In genomic region chr9:34334337-34334824, GRCh38 we compare ENCODE assay signal across 17 cellular contexts. TPM values are rescaled to one million over a fixed set of nuclear protein-coding genes. Genes with fewer than 3 reads are reported as not detected.
A peak's percentile ranks its signal among the peaks of the same experiment; 100 is the strongest.
DNase-seq lines count a peak whose midpoint lies in the region; ATAC-seq and TF ChIP-seq lines count a peak whose summit lies in the region.
"Had no signal": no experiment of that assay in that cellular context is flagged by ENCODE, and none has a peak within 500 bp of the region (broad histone marks: within the 10 kb centered on the region; RNA-seq: fewer than 3 reads in every experiment).

No MANE protein-coding gene starts in this region.

- no peaks in the 10 kb centered on the region for H3K9me2 ChIP-seq in GM23338 (ENCODE audit: insufficient read depth)

- H3K27me3 Mint-ChIP-seq in GM23338 (ENCODE audit: insufficient read depth, low read depth, poor library complexity) (peaks cover 11% of the 10 kb centered on the region), neural progenitor cell (ENCODE audit: insufficient read depth, low read depth) (peaks cover 3% of the 10 kb centered on the region), nephron progenitor cell (ENCODE audit: low read depth, poor library complexity) (peaks cover 2% of the 10 kb centered on the region)
- H3K27me3 Mint-ChIP-seq: activated naive CD8-positive, alpha-beta T cell treated with anti-CD3 and anti-CD28 coated beads, Interleukin-2, amount 10 ng/mL, durations not matched to agents 7 days and 5 days; CD4-positive, CD25-positive, alpha-beta regulatory T cell had no signal

- peak overlapping the region; percentile 33 for H3K4me2 ChIP-seq in GM23338
- H3K4me2 ChIP-seq in neural progenitor cell = peak overlapping the region; percentile 31

- H2AFZ ChIP-seq in GM23338 (no peak overlapping the region), neural progenitor cell (replicated peaks) (no peak overlapping the region)

- ATAC-seq in GM23338 = peak; percentile 15
- ATAC-seq: stimulated activated effector memory CD8-positive, alpha-beta T cell treated with anti-CD3 and anti-CD28 coated beads, Interleukin-12 subunit alpha, Interleukin-12 subunit beta, amount 100 ng/mL, for 72 hours had no signal

- H3K4me1 ChIP-seq in GM23338 (ENCODE audit: insufficient read depth) (peaks cover 19% of the 10 kb centered on the region), neural progenitor cell (peaks cover 16% of the 10 kb centered on the region)
- H3K4me1 ChIP-seq: colonic mucosa had no signal

- H3K4me3 Mint-ChIP-seq in GM23338 (peak overlapping the region; percentile 2; the same call in 1 of the 3 replicates), neural progenitor cell (no peak overlapping the region), nephron progenitor cell (no peak overlapping the region)
- H3K4me3 Mint-ChIP-seq: activated naive CD8-positive, alpha-beta T cell treated with anti-CD3 and anti-CD28 coated beads, Interleukin-2, amount 10 ng/mL, durations not matched to agents 7 days and 5 days; stimulated activated effector memory CD8-positive, alpha-beta T cell treated with anti-CD3 and anti-CD28 coated beads, Interleukin-12 subunit alpha, Interleukin-12 subunit beta, amount 100 ng/mL, for 72 hours had no signal

- H4K20me1 ChIP-seq in GM23338 (replicated peaks; ENCODE audit: insufficient read depth) (no peaks in the 10 kb centered on the region; the same call in 1 of the 2 replicates), neural progenitor cell (ENCODE audit: low read depth) (peaks cover 28% of the 10 kb centered on the region)

- peak overlapping the region; percentile 49 for H3K27ac Mint-ChIP-seq in GM23338
- peak overlapping the region; percentile 12 for H3K27ac Mint-ChIP-seq in neural progenitor cell
- no peak overlapping the region for H3K27ac Mint-ChIP-seq in nephron progenitor cell
- H3K27ac Mint-ChIP-seq: activated naive CD8-positive, alpha-beta T cell treated with anti-CD3 and anti-CD28 coated beads, Interleukin-2, amount 10 ng/mL, durations not matched to agents 7 days and 5 days; stimulated activated effector memory CD8-positive, alpha-beta T cell treated with anti-CD3 and anti-CD28 coated beads, Interleukin-12 subunit alpha, Interleukin-12 subunit beta, amount 100 ng/mL, for 72 hours had no signal

- H3K36me3 Mint-ChIP-seq in GM23338 (ENCODE audit: low read depth) (peaks cover 9% of the 10 kb centered on the region; the same call in 1 of the 3 replicates), neural progenitor cell (no peaks in the 10 kb centered on the region), nephron progenitor cell (ENCODE audit: low read depth) (no peaks in the 10 kb centered on the region)
- H3K36me3 Mint-ChIP-seq: CD4-positive, CD25-positive, alpha-beta regulatory T cell had no signal

- H3K79me2 ChIP-seq in GM23338 (replicated peaks; ENCODE audit: insufficient read depth) (peaks cover 5% of the 10 kb centered on the region; the same call in 1 of the 2 replicates), neural progenitor cell (ENCODE audit: low read depth) (peaks cover 26% of the 10 kb centered on the region)

- H3K9me3 Mint-ChIP-seq in GM23338 = no peaks in the 10 kb centered on the region
- H3K9me3 Mint-ChIP-seq in neural progenitor cell = no peaks in the 10 kb centered on the region
- no peaks in the 10 kb centered on the region for H3K9me3 Mint-ChIP-seq in nephron progenitor cell
- H3K9me3 Mint-ChIP-seq: activated naive CD8-positive, alpha-beta T cell treated with anti-CD3 and anti-CD28 coated beads, Interleukin-2, amount 10 ng/mL, durations not matched to agents 7 days and 5 days; CD4-positive, CD25-positive, alpha-beta regulatory T cell; stimulated activated effector memory CD8-positive, alpha-beta T cell treated with anti-CD3 and anti-CD28 coated beads, Interleukin-12 subunit alpha, Interleukin-12 subunit beta, amount 100 ng/mL, for 72 hours had no signal

- DNase-seq in GM23338 (ENCODE audit: low spot score) = peak; percentile 58
- peak; percentile 64 for DNase-seq in NCI-H526 treated with DMSO at 0.1 percent for 48 hours (lab: John Stamatoyannopoulos, UW)
- peak; percentile 95 for DNase-seq in foreskin melanocyte
- DNase-seq in neural progenitor cell (ENCODE audit: low spot score) = peak; percentile 42
- DNase-seq in NAMALWA (ENCODE audit: low spot score) = no peak
- no peak for DNase-seq in nephron progenitor cell
- DNase-seq in T-helper 9 cell = no peak
- no peak for DNase-seq in DMS53 treated with DMSO at 0.1 percent for 48 hours (lab: John Stamatoyannopoulos, UW; ENCODE audit: unreplicated experiment)
- DNase-seq: activated naive CD8-positive, alpha-beta T cell treated with anti-CD3 and anti-CD28 coated beads, Interleukin-2, amount 10 ng/mL, durations not matched to agents 7 days and 5 days; activated T-cell treated with anti-CD3 and anti-CD28 coated beads, Interleukin-2, amount 50 U/mL, for 1 hour; CD4-positive, CD25-positive, alpha-beta regulatory T cell; colonic mucosa; GDM1; Kasumi-1; NCI-H1930; stimulated activated CD4-positive, alpha-beta T cell treated with anti-CD3 and anti-CD28 coated beads, Interleukin-4, amount 100 ng/mL, for 1 hour had no signal

- peaks cover 24% of the 10 kb centered on the region for H3K4me1 Mint-ChIP-seq in GM23338
- H3K4me1 Mint-ChIP-seq in neural progenitor cell = peaks cover 31% of the 10 kb centered on the region
- H3K4me1 Mint-ChIP-seq in nephron progenitor cell = peaks cover 45% of the 10 kb centered on the region

- H3K36me3 ChIP-seq in GM23338 (ENCODE audit: insufficient read depth) (no peaks in the 10 kb centered on the region), neural progenitor cell (no peaks in the 10 kb centered on the region)
- H3K36me3 ChIP-seq: colonic mucosa had no signal

- H3F3A ChIP-seq in GM23338 (replicated peaks; ENCODE audit: low read depth) (0 out of 2 replicates have a peak, but pooled peaks cover 2% of the 10 kb centered on the region), neural progenitor cell (ENCODE audit: low read depth) (peaks cover 36% of the 10 kb centered on the region)

- H3K27ac ChIP-seq in GM23338 (ENCODE audit: low read depth) (peak overlapping the region; percentile 1; the same call in 1 of the 2 replicates), neural progenitor cell (peak overlapping the region; percentile 12)
- H3K27ac ChIP-seq: colonic mucosa had no signal

- H3K4me3 ChIP-seq in GM23338 (peak overlapping the region; percentile 5; the same call in 1 of the 2 replicates), neural progenitor cell (no peak overlapping the region)
- H3K4me3 ChIP-seq: colonic mucosa had no signal

- H3K27me3 ChIP-seq in GM23338 (ENCODE audit: insufficient read depth) = no peaks in the 10 kb centered on the region
- no peaks in the 10 kb centered on the region for H3K27me3 ChIP-seq in neural progenitor cell
- H3K27me3 ChIP-seq: colonic mucosa had no signal

- H3K9ac ChIP-seq in neural progenitor cell = peak overlapping the region; percentile 39

- H3K9me3 ChIP-seq in neural progenitor cell (ENCODE audit: low read depth) = no peaks in the 10 kb centered on the region
- H3K9me3 ChIP-seq: colonic mucosa had no signal

- TF ChIP-seq CTCF in GM23338 (conservative IDR thresholded peaks at IDR 0.05; ENCODE audit: low read depth in 2 of 2) (no peak), neural progenitor cell (IDR thresholded peaks at IDR 0.05) (no peak), nephron progenitor cell (IDR thresholded peaks at IDR 0.05) (no peak)

TF ChIP-seq in GM23338, 12 proteins besides CTCF, POLR2A, EP300 and RAD21 (continues in another document):
- TF ChIP-seq JUNB (IDR thresholded peaks at IDR 0.05; ENCODE audit: unreplicated experiment) = no peak

RNA-seq across cellular contexts. Expression of gene NUDT2, which starts 5.0 kb away (rescaled TPM):
- 9.5 and 12.1 TPM in 2 replicates for total RNA-seq in GM23338 (2014; rRNA removed; shearing (Covaris generic))
- polyA plus RNA-seq in GM23338 (2016; fragmentation: Nextera tagmentation; extraction: Ambion mirVana) = 16.4 and 16.9 TPM in 2 replicates
- total RNA-seq in neural progenitor cell (ENCODE audit: low replicate concordance) = 23.4 and 33.1 TPM in 2 replicates

RNA-seq across cellular contexts. Expression of gene KIF24, which starts 5.3 kb away (rescaled TPM):
- total RNA-seq in GM23338 (2014; rRNA removed; shearing (Covaris generic)) = 4.4 and 4.7 TPM in 2 replicates
- 1.0 and 1.3 TPM in 2 replicates for polyA plus RNA-seq in GM23338 (2016; fragmentation: Nextera tagmentation; extraction: Ambion mirVana)
- total RNA-seq in neural progenitor cell (ENCODE audit: low replicate concordance) = 9.4 and 10.7 TPM in 2 replicates

RNA-seq across cellular contexts. Expression of gene MYORG, which starts 42.3 kb away (rescaled TPM):
- total RNA-seq in GM23338 (2014; rRNA removed; shearing (Covaris generic)) = 4.9 and 7.3 TPM in 2 replicates
- polyA plus RNA-seq in GM23338 (2016; fragmentation: Nextera tagmentation; extraction: Ambion mirVana) = 1.3 and 1.5 TPM in 2 replicates
- total RNA-seq in neural progenitor cell (ENCODE audit: low replicate concordance) = 0.03 and 0.04 TPM in 2 replicates

Comparison
In these comparisons a context has a peak if more than half of its experiments do, and no peak if none do; other contexts are left out.
1. DNase-seq: peak in GM23338 (single experiment), NCI-H526 treated with DMSO at 0.1 percent for 48 hours (single experiment), foreskin melanocyte (single experiment) and neural progenitor cell (single experiment); none in NAMALWA (single experiment), nephron progenitor cell (single experiment), T-helper 9 cell (single experiment) and DMS53 treated with DMSO at 0.1 percent for 48 hours (single experiment).